ENCODE assay signal across 13 cellular contexts in genomic region chr18:7878265-7879173, GRCh38.
DNase-seq lines count a peak whose midpoint lies in the region; ATAC-seq, FAIRE-seq and TF ChIP-seq lines count a peak whose summit lies in the region.
"Had no signal": no experiment of that assay in that cellular context is flagged by ENCODE, and none has a peak within 500 bp of the region (broad histone marks: within the 10 kb centered on the region; RNA-seq: fewer than 3 reads in every experiment).

No MANE protein-coding gene starts in this region.

- TF ChIP-seq CTCF in PC-3 (conservative IDR thresholded peaks at IDR 0.05; ENCODE audit: low read depth, low read length): no peak
- TF ChIP-seq CTCF in brain microvascular endothelial cell (IDR thresholded peaks at IDR 0.05; ENCODE audit: low read depth, low read length, missing control alignments): no peak
- no peak for TF ChIP-seq CTCF in left ventricle myocardium inferior (IDR thresholded peaks at IDR 0.05; ENCODE audit: borderline replicate concordance)

- no peak for FAIRE-seq in small intestine (lab: Jason Lieb, UNC)

- peak; percentile 68 for ATAC-seq in PC-3
- ATAC-seq in HG02588 (IDR thresholded peaks at IDR 0.05; ENCODE audit: unreplicated experiment): no peak

- CTCF ChIA-PET in PC-3 (lab: Charles Lee): interaction anchor here (0.6 to 2.3 kb wide), 5 partner anchors 66 to 102 kb away, joined by 3 to 17 read pairs (median 3); no protein-coding TSS in a partner anchor

- POLR2A ChIA-PET in PC-3 (lab: Charles Lee; ENCODE audit: unreplicated experiment): interaction anchor here (0.6 to 1.1 kb wide), 3 partner anchors 26 to 70 kb away, joined by 5 to 6 read pairs (median 6); no protein-coding TSS in a partner anchor

- intact Hi-C loops in PC-3 (cut with micrococcal nuclease): loop anchor here (1.0 to 10.0 kb wide), 13 partner anchors 22 to 606 kb away; partner anchors contain the start of gene PTPRM
- intact Hi-C loops in left ventricle myocardium inferior (cut with micrococcal nuclease): no loop called here

- 28 to 59% (median 35%) methylated on average over 5 of the region's 5 CpGs for WGBS in small intestine, 3 donors

- peak overlapping the region; percentile 82 for H3K9ac ChIP-seq in PC-3 (ENCODE audit: low read length)

- peaks cover 6% of the 10 kb centered on the region for H3F3A ChIP-seq in PC-3 (ENCODE audit: low read length, unreplicated experiment)

- H3K4me3 ChIP-seq in PC-3 (ENCODE audit: low read length) (peak overlapping the region; percentile 25), small intestine (ENCODE audit: low read depth in 1 of 2, low read length in 2 of 2) (no peak overlapping the region), brain microvascular endothelial cell (ENCODE audit: low read depth, low read length) (no peak overlapping the region), left ventricle myocardium inferior (no peak overlapping the region)
- H3K4me3 ChIP-seq: esophagus squamous epithelium, testis had no signal

- H3K36me3 ChIP-seq in PC-3 (ENCODE audit: low read depth, low read length): no peaks in the 10 kb centered on the region
- no peaks in the 10 kb centered on the region for H3K36me3 ChIP-seq in small intestine (ENCODE audit: control insufficient read depth in 2 of 2, insufficient read depth in 2 of 2, low read length in 2 of 2)
- no peaks in the 10 kb centered on the region for H3K36me3 ChIP-seq in brain microvascular endothelial cell (replicated peaks)
- no peaks in the 10 kb centered on the region for H3K36me3 ChIP-seq in left ventricle myocardium inferior
- H3K36me3 ChIP-seq: esophagus squamous epithelium had no signal

- DNase-seq in NCI-H2029 treated with DMSO at 0.1 percent for 48 hours (lab: John Stamatoyannopoulos, UW): peak; percentile 9
- DNase-seq in NCI-H2029 (lab: John Stamatoyannopoulos, UW): no peak
- DNase-seq in PC-3: peak; percentile 91
- DNase-seq in glomerular visceral epithelial cell (ENCODE audit: extremely low spot score): peak; percentile 55
- peak; percentile 16 for DNase-seq in small intestine
- no peak for DNase-seq in brain microvascular endothelial cell
- DNase-seq in left ventricle myocardium inferior: no peak
- DNase-seq: esophagus squamous epithelium; midbrain; NCI-H1694; stimulated activated CD4-positive, alpha-beta T cell treated with anti-CD3 and anti-CD28 coated beads, Interleukin-12 subunit alpha, Interleukin-12 subunit beta, amount 100 ng/mL, for 4 hours; testis had no signal

- no peaks in the 10 kb centered on the region for H3K9me2 ChIP-seq in PC-3 (replicated peaks; ENCODE audit: low read length)

- H3K4me1 ChIP-seq in PC-3 (ENCODE audit: insufficient read depth, low read length): peaks cover 35% of the 10 kb centered on the region
- H3K4me1 ChIP-seq in small intestine (ENCODE audit: control insufficient read depth in 2 of 2, insufficient read depth in 1 of 2, low read depth in 1 of 2, low read length in 1 of 2): no peaks in the 10 kb centered on the region
- peaks cover 65% of the 10 kb centered on the region for H3K4me1 ChIP-seq in left ventricle myocardium inferior
- H3K4me1 ChIP-seq: testis had no signal

- H4K20me1 ChIP-seq in PC-3 (ENCODE audit: low read length): no peaks in the 10 kb centered on the region

- H3K9me3 ChIP-seq in PC-3 (ENCODE audit: low read length): no peaks in the 10 kb centered on the region
- no peaks in the 10 kb centered on the region for H3K9me3 ChIP-seq in small intestine (ENCODE audit: control insufficient read depth, low read depth)
- peaks cover 6% of the 10 kb centered on the region for H3K9me3 ChIP-seq in left ventricle myocardium inferior (replicated peaks)
- H3K9me3 ChIP-seq: esophagus squamous epithelium, testis had no signal

- TSS peak; percentile 67 for BruUV-seq in PC-3 (replicated peaks; lab: Mats Ljungman, UMichigan)

- H3K27me3 ChIP-seq in PC-3 (ENCODE audit: low read length) (no peaks in the 10 kb centered on the region), small intestine (ENCODE audit: control insufficient read depth in 2 of 2, insufficient read depth in 2 of 2, low read length in 2 of 2) (no peaks in the 10 kb centered on the region), brain microvascular endothelial cell (replicated peaks) (no peaks in the 10 kb centered on the region), left ventricle myocardium inferior (ENCODE audit: low read depth) (no peaks in the 10 kb centered on the region)
- H3K27me3 ChIP-seq: esophagus squamous epithelium, testis had no signal

- in situ Hi-C loops in brain microvascular endothelial cell (cut with HindIII; ENCODE audit: low pct_ligation_motif_present, low sequenced_read_pairs): no loop called here

- H3K27ac ChIP-seq in PC-3 (ENCODE audit: low read length) (peak overlapping the region; percentile 97), small intestine (ENCODE audit: low read depth in 1 of 2, low read length in 1 of 2) (no peak overlapping the region), brain microvascular endothelial cell (no peak overlapping the region), left ventricle myocardium inferior (replicated peaks) (no peak overlapping the region)
- H3K27ac ChIP-seq: esophagus squamous epithelium, testis had no signal

- H3K79me2 ChIP-seq in PC-3 (ENCODE audit: low read length): peaks cover 8% of the 10 kb centered on the region; the same call in 1 of the 2 replicates

- H2AFZ ChIP-seq in PC-3 (ENCODE audit: low read length): no peak overlapping the region

- peak overlapping the region; percentile 73 for H3K4me2 ChIP-seq in PC-3 (ENCODE audit: low read length)

Comparison
In these comparisons a context has a peak if more than half of its experiments do, and no peak if none do; other contexts are left out.
1. DNase-seq: peak in NCI-H2029 treated with DMSO at 0.1 percent for 48 hours (single experiment), PC-3 (single experiment), glomerular visceral epithelial cell (single experiment) and small intestine (single experiment); none in NCI-H2029 (single experiment), brain microvascular endothelial cell (single experiment) and left ventricle myocardium inferior (single experiment).